Comparison of ENCODE assay signal across 8 cellular contexts in genomic region chr4:105145913-105146285, GRCh38. TPM values are rescaled to one million over a fixed set of nuclear protein-coding genes. Genes with fewer than 3 reads are reported as not detected.
A peak's percentile ranks its signal among the peaks of the same experiment; 100 is the strongest.
DNase-seq lines count a peak whose midpoint lies in the region; ATAC-seq and TF ChIP-seq lines count a peak whose summit lies in the region.

No MANE protein-coding gene starts in this region.

- no peaks in the 10 kb centered on the region for H3K27me3 Mint-ChIP-seq in dendritic cell treated with granulocyte-macrophage colony-stimulating factor and Interleukin-4, amounts not matched to agents 40 ng/mL and 50 ng/mL, for 4 days
- peaks cover 3% of the 10 kb centered on the region for H3K27me3 Mint-ChIP-seq in mesothelial cell of epicardium (ENCODE audit: low read depth)

- no peaks in the 10 kb centered on the region for H3K27me3 ChIP-seq in subcutaneous abdominal adipose tissue (ENCODE audit: control insufficient read depth in 5 of 5, insufficient read depth in 4 of 5, low read length in 5 of 5)

- H3K9me3 ChIP-seq in subcutaneous abdominal adipose tissue (ENCODE audit: control insufficient read depth in 5 of 5, low read length in 5 of 5), result no peaks in the 10 kb centered on the region

- peak; percentile 9 for DNase-seq in NCI-H82 (lab: John Stamatoyannopoulos, UW)
- DNase-seq in NCI-H82 treated with DMSO at 0.1 percent for 48 hours (lab: John Stamatoyannopoulos, UW; ENCODE audit: unreplicated experiment), result no peak
- no peak for DNase-seq in mesothelial cell of epicardium (ENCODE audit: low spot score in 2 of 2, unreplicated experiment in 2 of 2)
- DNase-seq in GM10266 (ENCODE audit: extremely low spot score), result no peak

- peak overlapping the region; percentile 100 for H3K27ac Mint-ChIP-seq in dendritic cell treated with granulocyte-macrophage colony-stimulating factor and Interleukin-4, amounts not matched to agents 40 ng/mL and 50 ng/mL, for 4 days
- peak overlapping the region; percentile 88 for H3K27ac Mint-ChIP-seq in mesothelial cell of epicardium

- H3K4me3 ChIP-seq in WI38 (ENCODE audit: low read depth, low read length) (peak overlapping the region; percentile 96), subcutaneous abdominal adipose tissue (ENCODE audit: low read depth in 1 of 5, low read length in 5 of 5) (peak overlapping the region; percentile 71 to 100 (median 96))

- H3K9ac ChIP-seq in subcutaneous abdominal adipose tissue (ENCODE audit: low read length in 5 of 5), result peak overlapping the region; percentile 35 to 98 (median 77)

- TF ChIP-seq CTCF in WI38 (IDR thresholded peaks at IDR 0.05; ENCODE audit: low read depth, low read length) (no peak), mesothelial cell of epicardium (IDR thresholded peaks at IDR 0.05; ENCODE audit: unreplicated experiment) (no peak), GM10266 (IDR thresholded peaks at IDR 0.05; ENCODE audit: control insufficient read depth, insufficient read depth, low read depth, missing control alignments) (no peak)

- H3K4me1 ChIP-seq in subcutaneous abdominal adipose tissue (ENCODE audit: control insufficient read depth in 5 of 5, insufficient read depth in 5 of 5, low read length in 5 of 5), result peaks cover 0 to 38% (median 32%) of the 10 kb centered on the region in 5 donors

- H3K36me3 ChIP-seq in subcutaneous abdominal adipose tissue (ENCODE audit: control insufficient read depth in 5 of 5, insufficient read depth in 5 of 5, low read length in 5 of 5), result no peaks in the 10 kb centered on the region

- peak overlapping the region; percentile 58 for H3K27ac ChIP-seq in subcutaneous abdominal adipose tissue (ENCODE audit: low read depth, low read length)

- peak overlapping the region; percentile 89 for H3K4me3 Mint-ChIP-seq in dendritic cell treated with granulocyte-macrophage colony-stimulating factor and Interleukin-4, amounts not matched to agents 40 ng/mL and 50 ng/mL, for 4 days
- H3K4me3 Mint-ChIP-seq in mesothelial cell of epicardium, result peak overlapping the region; percentile 91

- peaks cover 45% of the 10 kb centered on the region for H3K36me3 Mint-ChIP-seq in dendritic cell treated with granulocyte-macrophage colony-stimulating factor and Interleukin-4, amounts not matched to agents 40 ng/mL and 50 ng/mL, for 4 days (ENCODE audit: low read depth)
- H3K36me3 Mint-ChIP-seq in mesothelial cell of epicardium, result no peaks in the 10 kb centered on the region

- ATAC-seq in HG03139 (IDR thresholded peaks at IDR 0.05; ENCODE audit: unreplicated experiment), result peak; percentile 15

- no peaks in the 10 kb centered on the region for H3K9me3 Mint-ChIP-seq in dendritic cell treated with granulocyte-macrophage colony-stimulating factor and Interleukin-4, amounts not matched to agents 40 ng/mL and 50 ng/mL, for 4 days
- no peaks in the 10 kb centered on the region for H3K9me3 Mint-ChIP-seq in mesothelial cell of epicardium

- intact Hi-C loops in dendritic cell treated with granulocyte-macrophage colony-stimulating factor and Interleukin-4, amounts not matched to agents 40 ng/mL and 50 ng/mL, for 4 days (cut with micrococcal nuclease), result loop anchor here (1.0 to 5.0 kb wide), 6 partner anchors 9 to 325 kb away; no protein-coding TSS in a partner anchor

- peaks cover 49% of the 10 kb centered on the region for H3K4me1 Mint-ChIP-seq in dendritic cell treated with granulocyte-macrophage colony-stimulating factor and Interleukin-4, amounts not matched to agents 40 ng/mL and 50 ng/mL, for 4 days (ENCODE audit: low read depth)
- peaks cover 37% of the 10 kb centered on the region for H3K4me1 Mint-ChIP-seq in mesothelial cell of epicardium

RNA-seq across cellular contexts. Expression of gene TET2, which starts 0.8 kb away (rescaled TPM):
- 42.1 to 43.3 TPM (median 42.5 TPM) in 3 replicates for total RNA-seq in mesothelial cell of epicardium
